In the genomic region with DNA sequence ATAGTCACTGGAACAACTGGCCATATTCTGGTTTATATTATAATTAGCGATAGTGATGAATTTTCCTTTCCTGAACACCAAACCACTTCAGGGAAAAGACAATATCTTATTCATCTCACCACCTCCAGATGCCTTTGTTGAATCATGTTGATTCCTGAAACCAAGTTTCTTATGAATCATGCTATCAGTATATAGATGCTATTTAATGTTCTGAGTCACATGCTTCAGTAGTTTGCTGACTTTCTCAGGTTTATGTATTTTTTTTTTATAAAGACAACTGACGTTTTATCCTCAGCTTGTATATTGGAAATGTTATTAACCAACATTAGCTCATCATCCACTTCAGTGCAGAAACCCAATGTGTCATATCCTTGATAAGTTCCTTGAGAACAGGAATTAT, we compare ENCODE assay signal across 17 cellular contexts.
A peak's percentile ranks its signal among the peaks of the same experiment; 100 is the strongest.
DNase-seq lines count a peak whose midpoint lies in the region; ATAC-seq, FAIRE-seq and TF ChIP-seq lines count a peak whose summit lies in the region.
"Had no signal": no experiment of that assay in that cellular context is flagged by ENCODE, and none has a peak within 500 bp of the region (broad histone marks: within the 10 kb centered on the region; RNA-seq: fewer than 3 reads in every experiment).

No MANE protein-coding gene starts in this region.

- DNase-seq in A172 (ENCODE audit: low spot score) = peak; percentile 21
- DNase-seq in NCI-H226 = peak; percentile 22
- DNase-seq in astrocyte (ENCODE audit: low read depth) = peak; percentile 86
- DNase-seq in keratinocyte (ENCODE audit: low read depth, low spot score) = peak; percentile 45
- DNase-seq in small intestine = no peak
- no peak for DNase-seq in cerebellar nuclear complex (lab: John Stamatoyannopoulos, UW)
- DNase-seq in HCEC 1CT = no peak
- DNase-seq: 8988T, NCI-H1092, NCI-H1694, NCI-H446, SIG-M5 had no signal

- H3K27ac ChIP-seq in astrocyte (ENCODE audit: low read depth, low read length) = no peak overlapping the region
- peak overlapping the region; percentile 48 for H3K27ac ChIP-seq in keratinocyte (ENCODE audit: control insufficient read depth, insufficient read depth, low read length)
- H3K27ac ChIP-seq in small intestine (ENCODE audit: low read depth in 1 of 2, low read length in 1 of 2) = no peak overlapping the region
- H3K27ac ChIP-seq: BLaER1 treated with 17β-estradiol and CSF1 and Interleukin-3, amounts not matched to agents 10 nM and 100 nM had no signal

- dilution Hi-C loops in keratinocyte (cut with MboI; ENCODE audit: extremely low pct_ligation_motif_present, low sequenced_read_pairs) = no loop called here

- H3K27me3 ChIP-seq in astrocyte (ENCODE audit: insufficient read depth, low read length) (no peaks in the 10 kb centered on the region), keratinocyte (ENCODE audit: control insufficient read depth, extremely low read depth, insufficient read depth, low read length) (no peaks in the 10 kb centered on the region), small intestine (ENCODE audit: control insufficient read depth in 2 of 2, insufficient read depth in 2 of 2, low read length in 2 of 2) (no peaks in the 10 kb centered on the region)
- H3K27me3 ChIP-seq: BLaER1 treated with 17β-estradiol and CSF1 and Interleukin-3, amounts not matched to agents 10 nM and 100 nM had no signal

- no peak overlapping the region for H3K4me3 Mint-ChIP-seq in astrocyte (ENCODE audit: unreplicated experiment)

- no peaks in the 10 kb centered on the region for H3K36me3 ChIP-seq in astrocyte (ENCODE audit: insufficient read depth, low read length)
- H3K36me3 ChIP-seq in keratinocyte (ENCODE audit: control insufficient read depth in 2 of 2, extremely low read depth in 1 of 2, insufficient read depth in 2 of 2, low read length in 2 of 2) = no peaks in the 10 kb centered on the region
- H3K36me3 ChIP-seq in small intestine (ENCODE audit: control insufficient read depth in 2 of 2, insufficient read depth in 2 of 2, low read length in 2 of 2) = no peaks in the 10 kb centered on the region
- H3K36me3 ChIP-seq: BLaER1 treated with 17β-estradiol and CSF1 and Interleukin-3, amounts not matched to agents 10 nM and 100 nM had no signal

- no peaks in the 10 kb centered on the region for H3K9me1 ChIP-seq in keratinocyte (ENCODE audit: control insufficient read depth, extremely low read depth, insufficient read depth, low read length)

- H3K4me3 ChIP-seq in astrocyte (ENCODE audit: insufficient read depth, low read depth, low read length) (no peak overlapping the region), keratinocyte (ENCODE audit: control insufficient read depth in 2 of 3, extremely low read depth in 1 of 3, insufficient read depth in 2 of 3, low read depth in 1 of 3, low read length in 3 of 3) (no peak overlapping the region), small intestine (ENCODE audit: low read depth in 1 of 2, low read length in 2 of 2) (no peak overlapping the region)
- H3K4me3 ChIP-seq: BLaER1 treated with 17β-estradiol and CSF1 and Interleukin-3, amounts not matched to agents 10 nM and 100 nM; K562 had no signal

- no peaks in the 10 kb centered on the region for H3K36me3 Mint-ChIP-seq in astrocyte (ENCODE audit: low read depth, unreplicated experiment)

- ATAC-seq in GM18505 (IDR thresholded peaks at IDR 0.05; ENCODE audit: unreplicated experiment) = no peak
- ATAC-seq: K562, Panc1 had no signal

- H3K9me3 Mint-ChIP-seq in astrocyte (ENCODE audit: unreplicated experiment) = no peaks in the 10 kb centered on the region

- H4K20me1 ChIP-seq in astrocyte (ENCODE audit: insufficient read depth, low read length) = no peaks in the 10 kb centered on the region
- no peaks in the 10 kb centered on the region for H4K20me1 ChIP-seq in keratinocyte (ENCODE audit: control insufficient read depth, extremely low read depth, insufficient read depth, low read length)
- H4K20me1 ChIP-seq: BLaER1 treated with 17β-estradiol and CSF1 and Interleukin-3, amounts not matched to agents 10 nM and 100 nM had no signal

- H3K79me2 ChIP-seq in astrocyte (ENCODE audit: insufficient read depth, low read length) = no peaks in the 10 kb centered on the region
- no peaks in the 10 kb centered on the region for H3K79me2 ChIP-seq in keratinocyte (ENCODE audit: control insufficient read depth, insufficient read depth, low read length)

- FAIRE-seq in astrocyte (lab: Jason Lieb, UNC) (no peak), keratinocyte (lab: Jason Lieb, UNC) (peak; percentile 70), small intestine (lab: Jason Lieb, UNC) (no peak)
- FAIRE-seq: GM18507, K562 had no signal

- H3K4me1 ChIP-seq in astrocyte (ENCODE audit: insufficient read depth, low read length) (peaks cover 4% of the 10 kb centered on the region), keratinocyte (ENCODE audit: control insufficient read depth, extremely low read depth, insufficient read depth, low read length) (peaks cover 20% of the 10 kb centered on the region), small intestine (ENCODE audit: control insufficient read depth in 2 of 2, insufficient read depth in 1 of 2, low read depth in 1 of 2, low read length in 1 of 2) (no peaks in the 10 kb centered on the region)
- H3K4me1 ChIP-seq: BLaER1 treated with 17β-estradiol and CSF1 and Interleukin-3, amounts not matched to agents 10 nM and 100 nM had no signal

- no peak overlapping the region for H3K27ac Mint-ChIP-seq in astrocyte (ENCODE audit: unreplicated experiment)

- TF ChIP-seq CTCF in astrocyte (IDR thresholded peaks at IDR 0.05; ENCODE audit: insufficient read depth, low read depth, low read length) (no peak), keratinocyte (optimal IDR thresholded peaks at IDR 0.05 in 1 of 3, IDR thresholded peaks at IDR 0.05 in 1 of 3, conservative IDR thresholded peaks at IDR 0.05 in 1 of 3; ENCODE audit: extremely low read depth in 1 of 3, insufficient read depth in 2 of 3, low read length in 3 of 3) (no peak)

- H3K9me3 ChIP-seq in astrocyte (ENCODE audit: insufficient read depth, low read depth, low read length) = no peaks in the 10 kb centered on the region
- H3K9me3 ChIP-seq in keratinocyte (ENCODE audit: control insufficient read depth, low read depth, low read length) = no peaks in the 10 kb centered on the region
- H3K9me3 ChIP-seq in small intestine (ENCODE audit: control insufficient read depth, low read depth) = no peaks in the 10 kb centered on the region
- H3K9me3 ChIP-seq: BLaER1 treated with 17β-estradiol and CSF1 and Interleukin-3, amounts not matched to agents 10 nM and 100 nM had no signal

- TF ChIP-seq POLR2A in GM18505 (IDR thresholded peaks at IDR 0.05; ENCODE audit: borderline replicate concordance, extremely low read depth, insufficient read depth, insufficient read length) = no peak

- no peaks in the 10 kb centered on the region for H3K27me3 Mint-ChIP-seq in astrocyte (ENCODE audit: low read depth, unreplicated experiment)

- H3K4me2 ChIP-seq in astrocyte (ENCODE audit: low read length) = peak overlapping the region; percentile 13
- H3K4me2 ChIP-seq in keratinocyte (ENCODE audit: control insufficient read depth, extremely low read depth, insufficient read depth, low read depth, low read length) = no peak overlapping the region
- H3K4me2 ChIP-seq: BLaER1 treated with 17β-estradiol and CSF1 and Interleukin-3, amounts not matched to agents 10 nM and 100 nM had no signal

- peaks cover 4% of the 10 kb centered on the region for H3K4me1 Mint-ChIP-seq in astrocyte (ENCODE audit: low read depth, unreplicated experiment)

- WGBS in small intestine, 3 donors = 64 to 78% (median 66%) methylated on average over 2 of the region's 2 CpGs

- H3K9ac ChIP-seq in astrocyte (ENCODE audit: low read length) (no peak overlapping the region), keratinocyte (ENCODE audit: control insufficient read depth, extremely low read depth, insufficient read depth, low read length) (no peak overlapping the region)
- H3K9ac ChIP-seq: BLaER1 treated with 17β-estradiol and CSF1 and Interleukin-3, amounts not matched to agents 10 nM and 100 nM had no signal

- H2AFZ ChIP-seq in astrocyte (ENCODE audit: low read depth, low read length) (no peak overlapping the region), keratinocyte (ENCODE audit: control insufficient read depth, low read length) (peak overlapping the region; percentile 18)

Comparison
In these comparisons a context has a peak if more than half of its experiments do, and no peak if none do; other contexts are left out.
1. DNase-seq: peak in A172 (single experiment), NCI-H226 (single experiment), astrocyte (single experiment) and keratinocyte (single experiment); none in small intestine (single experiment), cerebellar nuclear complex (0 of 2) and HCEC 1CT (single experiment).